ENCODE assay signal across 11 cellular contexts in genomic region chr1:53685272-53686051, GRCh38. TPM values are rescaled to one million over a fixed set of nuclear protein-coding genes. Genes with fewer than 3 reads are reported as not detected.
A peak's percentile ranks its signal among the peaks of the same experiment; 100 is the strongest.
DNase-seq lines count a peak whose midpoint lies in the region; ATAC-seq and TF ChIP-seq lines count a peak whose summit lies in the region.
"Had no signal": no experiment of that assay in that cellular context is flagged by ENCODE, and none has a peak within 500 bp of the region (broad histone marks: within the 10 kb centered on the region; RNA-seq: fewer than 3 reads in every experiment).

No MANE protein-coding gene starts in this region.

- no peaks in the 10 kb centered on the region for H3K9me3 Mint-ChIP-seq in WTC11

- peak; percentile 23 for DNase-seq in BE2C
- peak; percentile 52 for DNase-seq in HT1080 (ENCODE audit: low read depth)
- DNase-seq in WTC11 (ENCODE audit: low spot score): no peak
- peak; percentile 87 for DNase-seq in islet precursor cell
- DNase-seq in hypothalamus (lab: John Stamatoyannopoulos, UW): no peak
- DNase-seq in epidermal melanocyte (ENCODE audit: insufficient read length, low spot score): no peak
- no peak for DNase-seq in stimulated activated CD4-positive, alpha-beta T cell treated with anti-CD3 and anti-CD28 coated beads, Interleukin-15, amount 100 ng/mL, for 24 hours
- DNase-seq in T-helper 1 cell: no peak
- DNase-seq: DMS79, MV-4-11 had no signal

- H3K4me1 Mint-ChIP-seq in WTC11: peaks cover 42% of the 10 kb centered on the region

- H3K4me3 Mint-ChIP-seq in WTC11: no peak overlapping the region

- no peak for TF ChIP-seq CTCF in BE2C (IDR thresholded peaks at IDR 0.05; ENCODE audit: low read depth, low read length)
- TF ChIP-seq CTCF in WTC11 (IDR thresholded peaks at IDR 0.05): no peak

- H3K36me3 ChIP-seq in BE2C: no peaks in the 10 kb centered on the region
- H3K36me3 ChIP-seq: upper lobe of left lung had no signal

- no peaks in the 10 kb centered on the region for H3K36me3 Mint-ChIP-seq in WTC11

- POLR2A ChIA-PET in WTC11 (lab: Charles Lee): no interaction called here

- H3K27ac Mint-ChIP-seq in WTC11: 0 out of 2 replicates have a peak overlapping the region, but pooled peaks have one; percentile 4

- no peaks in the 10 kb centered on the region for H3K27me3 ChIP-seq in BE2C

- peak overlapping the region; percentile 33 for H3K4me3 ChIP-seq in BE2C (ENCODE audit: low read depth, low read length)
- H3K4me3 ChIP-seq: upper lobe of left lung had no signal

- peaks cover 20% of the 10 kb centered on the region for H3K27me3 Mint-ChIP-seq in WTC11 (ENCODE audit: low read depth)

- no peak for ATAC-seq in WTC11

- H3K4me1 ChIP-seq in BE2C: no peaks in the 10 kb centered on the region

- CTCF ChIA-PET in WTC11 (lab: Charles Lee): interaction anchor here (0.8 to 3.6 kb wide), 8 partner anchors 10 to 200 kb away, joined by 3 to 28 read pairs (median 4); no protein-coding TSS in a partner anchor

- no peaks in the 10 kb centered on the region for H3K9me3 ChIP-seq in BE2C
- H3K9me3 ChIP-seq: upper lobe of left lung had no signal

TF ChIP-seq in WTC11, 78 proteins besides CTCF, POLR2A, EP300 and RAD21:
- TF ChIP-seq SMAD3 (CRISPR knock-in tag; IDR thresholded peaks at IDR 0.05; ENCODE audit: borderline replicate concordance) (no peak), ZNF263 (CRISPR knock-in tag; IDR thresholded peaks at IDR 0.05; ENCODE audit: low read depth) (no peak), USF1 (CRISPR knock-in tag; IDR thresholded peaks at IDR 0.05) (no peak), TEAD4 (CRISPR knock-in tag; IDR thresholded peaks at IDR 0.05) (no peak), NR3C1 (CRISPR knock-in tag; conservative IDR thresholded peaks at IDR 0.05; ENCODE audit: low read depth) (no peak), PRDM15 (CRISPR knock-in tag; IDR thresholded peaks at IDR 0.05) (no peak), ZNF219 (CRISPR knock-in tag; IDR thresholded peaks at IDR 0.05; ENCODE audit: borderline replicate concordance) (no peak), ZSCAN18 (CRISPR knock-in tag; IDR thresholded peaks at IDR 0.05) (no peak), NFYB (CRISPR knock-in tag; conservative IDR thresholded peaks at IDR 0.05; ENCODE audit: low read depth) (no peak), ZMAT4 (CRISPR knock-in tag; IDR thresholded peaks at IDR 0.05) (no peak), EMX1 (CRISPR knock-in tag; IDR thresholded peaks at IDR 0.05) (no peak), CDX4 (CRISPR knock-in tag; IDR thresholded peaks at IDR 0.05; ENCODE audit: borderline replicate concordance) (no peak), KAT7 (CRISPR knock-in tag; IDR thresholded peaks at IDR 0.05; ENCODE audit: borderline replicate concordance) (no peak)
- TF ChIP-seq, protein P1, sequence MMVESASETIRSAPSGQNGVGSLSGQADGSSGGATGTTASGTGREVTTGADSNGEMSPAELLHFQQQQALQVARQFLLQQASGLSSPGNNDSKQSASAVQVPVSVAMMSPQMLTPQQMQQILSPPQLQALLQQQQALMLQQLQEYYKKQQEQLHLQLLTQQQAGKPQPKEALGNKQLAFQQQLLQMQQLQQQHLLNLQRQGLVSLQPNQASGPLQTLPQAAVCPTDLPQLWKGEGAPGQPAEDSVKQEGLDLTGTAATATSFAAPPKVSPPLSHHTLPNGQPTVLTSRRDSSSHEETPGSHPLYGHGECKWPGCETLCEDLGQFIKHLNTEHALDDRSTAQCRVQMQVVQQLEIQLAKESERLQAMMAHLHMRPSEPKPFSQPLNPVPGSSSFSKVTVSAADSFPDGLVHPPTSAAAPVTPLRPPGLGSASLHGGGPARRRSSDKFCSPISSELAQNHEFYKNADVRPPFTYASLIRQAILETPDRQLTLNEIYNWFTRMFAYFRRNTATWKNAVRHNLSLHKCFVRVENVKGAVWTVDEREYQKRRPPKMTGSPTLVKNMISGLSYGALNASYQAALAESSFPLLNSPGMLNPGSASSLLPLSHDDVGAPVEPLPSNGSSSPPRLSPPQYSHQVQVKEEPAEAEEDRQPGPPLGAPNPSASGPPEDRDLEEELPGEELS (CRISPR knock-in tag; IDR thresholded peaks at IDR 0.05): no peak

RNA-seq across cellular contexts. Expression of gene GLIS1, which starts 53.5 kb away (rescaled TPM):
- 0.42 TPM for polyA plus RNA-seq in BE2C (2012; ENCODE audit: insufficient read depth, insufficient read length, low read depth)
- 0.20 and 0.71 TPM in 2 replicates for total RNA-seq in HT1080 (2014; rRNA removed; shearing (Covaris generic))
- 1.7 and 1.9 TPM in 2 replicates for polyA plus RNA-seq in HT1080 (2015; cell fraction: cytosol; rRNA removed)
- polyA plus RNA-seq in HT1080 (2015; cell fraction: nucleus; rRNA removed): 1.6 and 2.6 TPM in 2 replicates
- 0.18 to 0.24 TPM (median 0.18 TPM) in 3 replicates for total RNA-seq in WTC11 (2021)

Comparison
In these comparisons a context has a peak if more than half of its experiments do, and no peak if none do; other contexts are left out.
1. DNase-seq: peak in BE2C (single experiment), HT1080 (single experiment) and islet precursor cell (single experiment); none in WTC11 (single experiment), hypothalamus (0 of 51), epidermal melanocyte (single experiment), stimulated activated CD4-positive, alpha-beta T cell treated with anti-CD3 and anti-CD28 coated beads, Interleukin-15, amount 100 ng/mL, for 24 hours (single experiment) and T-helper 1 cell (0 of 5).